27 cellular contexts compared by ENCODE assay signal in genomic region chr4:120733054-120733453, GRCh38.
"Had no signal": no experiment of that assay in that cellular context is flagged by ENCODE, and none has a peak within 500 bp of the region (broad histone marks: within the 10 kb centered on the region; RNA-seq: fewer than 3 reads in every experiment).

No MANE protein-coding gene starts in this region.

- H3K27ac ChIP-seq: left ventricle myocardium inferior, pancreas, prostate gland, skin epidermis, stomach, testis, thyroid gland, transverse colon, uterus had no signal

- H3K4me3 Mint-ChIP-seq: naive B cell; natural killer cell; nephron progenitor cell; stimulated activated naive B cell treated with anti-CD40 and anti-IgM and Interleukin-4, amounts not matched to agents 10 μg/mL and 1 μg/mL and 100 μg/mL, for 72 hours had no signal

- H3K4me1 Mint-ChIP-seq: naive B cell; natural killer cell; stimulated activated naive B cell treated with anti-CD40 and anti-IgM and Interleukin-4, amounts not matched to agents 10 μg/mL and 1 μg/mL and 100 μg/mL, for 72 hours had no signal

- H3K27me3 ChIP-seq: pancreas, stomach, testis, thyroid gland, transverse colon, uterus had no signal

- H3K27ac Mint-ChIP-seq: natural killer cell; nephron progenitor cell; stimulated activated naive B cell treated with anti-CD40 and anti-IgM and Interleukin-4, amounts not matched to agents 10 μg/mL and 1 μg/mL and 100 μg/mL, for 72 hours had no signal

- H3K4me3 ChIP-seq: left ventricle myocardium inferior, lung, pancreas, prostate gland, skin epidermis, stomach, testis, thyroid gland, transverse colon, uterus had no signal

- H3K9me3 ChIP-seq: left ventricle myocardium inferior, pancreas, prostate gland, stomach, testis, thyroid gland, transverse colon, uterus had no signal

- ATAC-seq: left cardiac atrium; natural killer cell; pancreas; right cardiac atrium; sciatic nerve; stimulated activated naive B cell treated with anti-CD40 and anti-IgM and Interleukin-4, amounts not matched to agents 10 μg/mL and 1 μg/mL and 100 μg/mL, for 72 hours; stimulated activated naive CD8-positive, alpha-beta T cell treated with anti-CD3 and anti-CD28 coated beads, Interleukin-15, Interleukin-2, amounts not matched to agents 100 U/mL and 50 U/mL, for 24 hours had no signal

- H3K4me1 ChIP-seq: pancreas, prostate gland, stomach, testis, thyroid gland, uterus had no signal

- H3K27me3 Mint-ChIP-seq: naive B cell; stimulated activated naive B cell treated with anti-CD40 and anti-IgM and Interleukin-4, amounts not matched to agents 10 μg/mL and 1 μg/mL and 100 μg/mL, for 72 hours had no signal

- H3K36me3 Mint-ChIP-seq: naive B cell; natural killer cell; stimulated activated naive B cell treated with anti-CD40 and anti-IgM and Interleukin-4, amounts not matched to agents 10 μg/mL and 1 μg/mL and 100 μg/mL, for 72 hours had no signal

- H3K9me3 Mint-ChIP-seq: naive B cell; natural killer cell; nephron progenitor cell; stimulated activated naive B cell treated with anti-CD40 and anti-IgM and Interleukin-4, amounts not matched to agents 10 μg/mL and 1 μg/mL and 100 μg/mL, for 72 hours had no signal

- DNase-seq: hippocampal formation; kidney glomerular epithelial cell; left cardiac atrium; left ventricle myocardium inferior; midbrain; naive B cell; natural killer cell; nephron progenitor cell; pancreas; posterior cingulate gyrus; retina; right cardiac atrium; stimulated activated CD4-positive, alpha-beta T cell treated with anti-CD3 and anti-CD28 coated beads, Interleukin-12 subunit alpha, Interleukin-12 subunit beta, amount 100 ng/mL, for 4 hours; stimulated activated CD4-positive, alpha-beta T cell treated with anti-CD3 and anti-CD28 coated beads, Interleukin-15, amount 100 ng/mL, for 24 hours; stimulated activated CD4-positive, alpha-beta T cell treated with anti-CD3 and anti-CD28 coated beads, Interleukin-2, amount 100 ng/mL, for 24 hours; stimulated activated CD4-positive, alpha-beta T cell treated with anti-CD3 and anti-CD28 coated beads, Interleukin-4, amount 100 ng/mL, for 1 hour; stimulated activated naive B cell treated with anti-CD40 and anti-IgM and Interleukin-4, amounts not matched to agents 10 μg/mL and 1 μg/mL and 100 μg/mL, for 72 hours; stimulated activated naive CD8-positive, alpha-beta T cell treated with anti-CD3 and anti-CD28 coated beads, Interleukin-15, Interleukin-2, amounts not matched to agents 100 U/mL and 50 U/mL, for 24 hours; stomach; testis; thyroid gland; transverse colon; uterus had no signal

- H3K36me3 ChIP-seq: left ventricle myocardium inferior, pancreas, prostate gland, stomach, thyroid gland, transverse colon, uterus had no signal
